ENCODE assay signal across 25 cellular contexts in the genomic region with DNA sequence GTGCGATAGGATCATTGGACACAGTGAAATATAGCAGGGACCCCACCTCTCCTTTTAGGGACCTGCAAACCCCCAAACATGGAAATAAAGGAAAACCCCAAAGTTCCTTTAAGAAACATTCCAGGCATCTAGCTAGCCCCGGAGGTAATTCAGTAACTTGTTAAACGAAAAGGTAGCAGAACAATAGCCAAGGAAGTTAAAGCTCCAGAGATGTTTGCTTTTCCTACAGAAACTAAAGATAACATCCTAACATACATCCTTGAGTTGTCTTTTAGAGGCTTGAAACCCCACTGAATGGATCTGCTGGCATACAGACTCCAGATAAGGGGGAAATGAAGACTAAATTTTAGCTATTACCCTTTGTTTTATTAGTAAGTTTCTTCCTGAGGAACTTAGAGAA. TPM values are rescaled to one million over a fixed set of nuclear protein-coding genes. Genes with fewer than 3 reads are reported as not detected.
A peak's percentile ranks its signal among the peaks of the same experiment; 100 is the strongest.
DNase-seq lines count a peak whose midpoint lies in the region; ATAC-seq, FAIRE-seq and TF ChIP-seq lines count a peak whose summit lies in the region.
"Had no signal": no experiment of that assay in that cellular context is flagged by ENCODE, and none has a peak within 500 bp of the region (broad histone marks: within the 10 kb centered on the region; RNA-seq: fewer than 3 reads in every experiment).

No MANE protein-coding gene starts in this region.

- H4K20me1 ChIP-seq in endothelial cell of umbilical vein (replicated peaks; ENCODE audit: control insufficient read depth, extremely low read depth, insufficient read depth, low read length) = no peaks in the 10 kb centered on the region
- H4K20me1 ChIP-seq: BLaER1 had no signal

- H3K4me3 Mint-ChIP-seq in Caco-2 (ENCODE audit: unreplicated experiment) = no peak overlapping the region
- H3K4me3 Mint-ChIP-seq: CD4-positive, CD25-positive, alpha-beta regulatory T cell had no signal

- H3K36me3 ChIP-seq in Caco-2 (ENCODE audit: control insufficient read depth, insufficient read depth, low read length) = no peaks in the 10 kb centered on the region
- no peaks in the 10 kb centered on the region for H3K36me3 ChIP-seq in HUES6 (ENCODE audit: control insufficient read depth, insufficient read depth, low read length)
- no peaks in the 10 kb centered on the region for H3K36me3 ChIP-seq in endothelial cell of umbilical vein (ENCODE audit: control insufficient read depth in 2 of 2, extremely low read depth in 1 of 2, insufficient read depth in 2 of 2, low read length in 2 of 2)
- H3K36me3 ChIP-seq in mesodermal cell (ENCODE audit: control insufficient read depth, insufficient read depth, low read length) = no peaks in the 10 kb centered on the region
- H3K36me3 ChIP-seq in adrenal gland (replicated peaks in 1 of 2) = no peaks in the 10 kb centered on the region
- H3K36me3 ChIP-seq: BLaER1, SJSA1 had no signal

- intact Hi-C loops in Caco-2 (cut with micrococcal nuclease; ENCODE audit: unreplicated experiment) = loop anchor here (1.0 kb wide), 1 partner anchor 8 kb away; no protein-coding TSS in a partner anchor
- intact Hi-C loops in endothelial cell of umbilical vein (cut with micrococcal nuclease) = no loop called here
- intact Hi-C loops in adrenal gland (cut with DNase I) = no loop called here

- H3K4me1 Mint-ChIP-seq in Caco-2 (ENCODE audit: low read depth, unreplicated experiment) = peaks cover 39% of the 10 kb centered on the region

- H3K27ac ChIP-seq in HUES6 (ENCODE audit: low read depth, low read length) (peak overlapping the region; percentile 67; the same call in 1 of the 2 replicates), endothelial cell of umbilical vein (ENCODE audit: insufficient read depth, low read depth, low read length) (no peak overlapping the region), mesodermal cell (ENCODE audit: low read depth, low read length, severe bottlenecking) (peak overlapping the region; percentile 33), adrenal gland (no peak overlapping the region)
- H3K27ac ChIP-seq: BLaER1, GM23248, HL-60, SJSA1 had no signal

- dilution Hi-C loops in endothelial cell of umbilical vein (cut with MboI; ENCODE audit: extremely low pct_ligation_motif_present, low sequenced_read_pairs) = no loop called here

- H3K27me3 Mint-ChIP-seq in Caco-2 (ENCODE audit: insufficient read depth, unreplicated experiment) = no peaks in the 10 kb centered on the region
- H3K27me3 Mint-ChIP-seq: CD4-positive, CD25-positive, alpha-beta regulatory T cell had no signal

- TF ChIP-seq POLR2A in endothelial cell of umbilical vein (IDR thresholded peaks at IDR 0.05; ENCODE audit: low read depth, low read length) (no peak), adrenal gland (IDR thresholded peaks at IDR 0.05) (no peak)

- peaks cover 5% of the 10 kb centered on the region for H3K36me3 Mint-ChIP-seq in Caco-2 (ENCODE audit: insufficient read depth, unreplicated experiment)
- H3K36me3 Mint-ChIP-seq: CD4-positive, CD25-positive, alpha-beta regulatory T cell had no signal

- H3K4me1 ChIP-seq in Caco-2 (peaks cover 26% of the 10 kb centered on the region), HUES6 (ENCODE audit: control insufficient read depth, insufficient read depth, low read length) (peaks cover 62% of the 10 kb centered on the region), endothelial cell of umbilical vein (ENCODE audit: control insufficient read depth, extremely low read depth, insufficient read depth, low read length) (peaks cover 6% of the 10 kb centered on the region), mesodermal cell (ENCODE audit: control insufficient read depth, insufficient read depth, low read length, poor library complexity, severe bottlenecking) (no peaks in the 10 kb centered on the region), adrenal gland (replicated peaks in 1 of 2) (no peaks in the 10 kb centered on the region)
- H3K4me1 ChIP-seq: BLaER1, SJSA1 had no signal

- no peaks in the 10 kb centered on the region for H3K79me2 ChIP-seq in endothelial cell of umbilical vein (ENCODE audit: control insufficient read depth, insufficient read depth, low read length)

- BruUV-seq in Caco-2 (replicated peaks; lab: Mats Ljungman, UMichigan) = no TSS peak
- no TSS peak for BruUV-seq in endothelial cell of umbilical vein (replicated peaks; lab: Mats Ljungman, UMichigan)

- no peak overlapping the region for H3K9ac ChIP-seq in HUES6 (ENCODE audit: low read length)
- H3K9ac ChIP-seq in endothelial cell of umbilical vein (replicated peaks; ENCODE audit: extremely low read depth, insufficient read depth, low read length) = no peak overlapping the region
- H3K9ac ChIP-seq: BLaER1, GM23248 had no signal

- DNase-seq in Caco-2 (no peak), endothelial cell of umbilical vein (ENCODE audit: low read depth, low spot score) (peak; percentile 3), NCI-H2029 (lab: John Stamatoyannopoulos, UW) (no peak), adrenal gland (no peak)
- DNase-seq: CD4-positive, CD25-positive, alpha-beta regulatory T cell; GM23248; HCEC 1CT; Kasumi-1; NCI-H1105; NCI-H1436 treated with DMSO at 0.1 percent for 48 hours; NCI-H187 treated with DMSO at 0.1 percent for 48 hours; NCI-H2107; NCI-H446; NCI-H526; NK-92 treated with Interleukin-12 subunit alpha and Interleukin-12 subunit beta, amount 100 ng/mL, for 24 hours; PC-3 had no signal

- H3K9me3 ChIP-seq in Caco-2 (no peaks in the 10 kb centered on the region), HUES6 (ENCODE audit: control insufficient read depth, insufficient read depth, low read depth, low read length) (no peaks in the 10 kb centered on the region), endothelial cell of umbilical vein (replicated peaks; ENCODE audit: control insufficient read depth, insufficient read depth, low read length) (no peaks in the 10 kb centered on the region), mesodermal cell (ENCODE audit: control insufficient read depth, low read length) (no peaks in the 10 kb centered on the region), adrenal gland (replicated peaks in 1 of 3) (no peaks in the 10 kb centered on the region)
- H3K9me3 ChIP-seq: BLaER1, SJSA1 had no signal

- POLR2A ChIA-PET in Caco-2 (lab: Charles Lee) (no interaction called here), endothelial cell of umbilical vein (lab: Charles Lee) (no interaction called here)

- TF ChIP-seq CTCF in Caco-2 (IDR thresholded peaks at IDR 0.05; ENCODE audit: insufficient read depth in 1 of 2, low read depth in 1 of 2, low read length in 1 of 2, severe bottlenecking in 1 of 2, unreplicated experiment in 1 of 2) = no peak
- TF ChIP-seq CTCF in endothelial cell of umbilical vein (IDR thresholded peaks at IDR 0.05; ENCODE audit: extremely low read depth in 1 of 2, insufficient read depth in 1 of 2, low read depth in 1 of 2, low read length in 2 of 2) = no peak
- TF ChIP-seq CTCF in adrenal gland (IDR thresholded peaks at IDR 0.05) = no peak

- WGBS in mesodermal cell (ENCODE audit: insufficient coverage in 2 of 2), 2 experiments = 100% methylated on average over 2 of the region's 3 CpGs; no CpG with 5 or more reads in 1 of the 2 experiments
- WGBS in adrenal gland, 4 donors = 64 to 72% (median 70%) methylated on average over 3 of the region's 3 CpGs

- H3K4me3 ChIP-seq in Caco-2 (ENCODE audit: low read depth, low read length) (no peak overlapping the region), HUES6 (ENCODE audit: low read depth, low read length) (peak overlapping the region; percentile 31; the same call in 1 of the 2 replicates), endothelial cell of umbilical vein (replicated peaks in 1 of 3; ENCODE audit: insufficient read depth in 1 of 3, low read depth in 1 of 3, low read length in 3 of 3) (no peak overlapping the region), mesodermal cell (ENCODE audit: extremely low read depth, insufficient read depth, low read length, poor library complexity, severe bottlenecking) (no peak overlapping the region), adrenal gland (no peak overlapping the region)
- H3K4me3 ChIP-seq: BLaER1, GM23248, K562, SJSA1 had no signal

- no peaks in the 10 kb centered on the region for H3K27me3 ChIP-seq in Caco-2 (replicated peaks; ENCODE audit: control insufficient read depth, insufficient read depth, low read length)
- H3K27me3 ChIP-seq in HUES6 (ENCODE audit: control insufficient read depth, insufficient read depth, low read length) = no peaks in the 10 kb centered on the region; the same call in 1 of the 2 replicates
- no peaks in the 10 kb centered on the region for H3K27me3 ChIP-seq in endothelial cell of umbilical vein (ENCODE audit: control insufficient read depth in 2 of 2, insufficient read depth in 2 of 2, low read length in 2 of 2)
- no peaks in the 10 kb centered on the region for H3K27me3 ChIP-seq in adrenal gland
- H3K27me3 ChIP-seq: BLaER1 had no signal

- FAIRE-seq in endothelial cell of umbilical vein (lab: Jason Lieb, UNC) = peak; percentile 67
- FAIRE-seq: D721Med, GM18507, K562 had no signal

- ATAC-seq in HG02970 (IDR thresholded peaks at IDR 0.05; ENCODE audit: low FRiP score, unreplicated experiment) = no peak
- ATAC-seq: K562, PC-3 had no signal

- no peaks in the 10 kb centered on the region for H3K9me3 Mint-ChIP-seq in Caco-2 (ENCODE audit: unreplicated experiment)
- H3K9me3 Mint-ChIP-seq: CD4-positive, CD25-positive, alpha-beta regulatory T cell had no signal

- no peak overlapping the region for H3K4me2 ChIP-seq in endothelial cell of umbilical vein (ENCODE audit: insufficient read depth, low read length)
- H3K4me2 ChIP-seq: BLaER1 had no signal

- CTCF ChIA-PET in Caco-2 (lab: Charles Lee) = interaction anchor here (0.7 to 1.0 kb wide), 2 partner anchors 59 to 114 kb away, joined by 3 to 4 read pairs; no protein-coding TSS in a partner anchor
- CTCF ChIA-PET in endothelial cell of umbilical vein (lab: Charles Lee) = no interaction called here

- peak overlapping the region; percentile 70 for H3K27ac Mint-ChIP-seq in Caco-2 (ENCODE audit: unreplicated experiment)
- H3K27ac Mint-ChIP-seq: CD4-positive, CD25-positive, alpha-beta regulatory T cell had no signal

- no peaks in the 10 kb centered on the region for H3K9me1 ChIP-seq in endothelial cell of umbilical vein (replicated peaks; ENCODE audit: control insufficient read depth, extremely low read depth, insufficient read depth, low read length)

- H2AFZ ChIP-seq in endothelial cell of umbilical vein (ENCODE audit: low read depth, low read length) = no peak overlapping the region
- H2AFZ ChIP-seq: GM23248 had no signal

RNA-seq across cellular contexts. Expression of a gene that starts 51.0 kb away (rescaled TPM):
- total RNA-seq in Caco-2 (2022) (10.8 and 11.2 TPM in 2 replicates), endothelial cell of umbilical vein (0.84 and 0.95 TPM in 2 replicates), adrenal gland (1 to 10 TPM in 7 of 8 donors, under 1 TPM in 1; 0.91 to 3.0 (median 2.0) TPM)
- polyA plus RNA-seq in endothelial cell of umbilical vein (0.04 and 0.16 TPM in 2 replicates), adrenal gland (1 to 10 TPM; 2.9 to 5.2 (median 3.1) TPM)
- polyA plus RNA-seq in endothelial cell of umbilical vein (2011; cell fraction: cytosol; rRNA removed) = 0.10 and 0.19 TPM in 2 replicates
- polyA plus RNA-seq in endothelial cell of umbilical vein (2011; cell fraction: nucleus; rRNA removed) = 0.48 and 0.51 TPM in 2 replicates
- polyA plus RNA-seq in endothelial cell of umbilical vein (2012) = not detected in 2 replicates
- 0.96 TPM in 1 of 2 replicates, not detected in the other for polyA minus RNA-seq in endothelial cell of umbilical vein
- not detected for polyA minus RNA-seq in endothelial cell of umbilical vein (2011; cell fraction: cytosol; rRNA and poly(A)+ RNA removed)
- 1.1 and 1.3 TPM in 2 replicates for polyA minus RNA-seq in endothelial cell of umbilical vein (2011; cell fraction: nucleus; rRNA and poly(A)+ RNA removed)
- 7.2 TPM for polyA plus RNA-seq in mesodermal cell (2013, experiment 1 of 2)
- polyA plus RNA-seq in mesodermal cell (2013, experiment 2 of 2) = 4.2 TPM
- total RNA-seq: GM23248, SJSA1 had no signal

Comparison
In these comparisons a context has a peak if more than half of its experiments do, and no peak if none do; other contexts are left out.
1. H3K27ac ChIP-seq: peak in HUES6 (single experiment) and mesodermal cell (single experiment); none in endothelial cell of umbilical vein (single experiment) and adrenal gland (0 of 5).